In the genomic region with DNA sequence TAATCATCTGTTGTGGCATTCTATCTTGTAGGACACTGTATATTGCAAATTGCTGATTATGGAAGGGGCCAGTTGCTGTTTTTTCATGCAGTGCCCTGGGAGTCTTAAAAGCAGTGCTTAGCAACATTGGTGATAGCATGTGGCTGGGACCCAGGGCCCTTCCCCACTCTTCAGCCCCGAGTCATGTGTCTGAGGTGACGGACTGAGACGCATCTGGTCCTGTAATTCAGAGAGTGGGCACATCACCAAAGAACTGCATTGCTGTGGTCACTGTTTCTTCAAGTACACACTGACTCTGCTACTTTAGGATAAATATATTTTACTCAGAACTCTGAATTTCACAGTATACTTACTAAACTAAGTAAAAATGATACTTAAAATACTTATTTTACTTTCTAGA, we compare ENCODE assay signal across 24 cellular contexts.
DNase-seq lines count a peak whose midpoint lies in the region; ATAC-seq and TF ChIP-seq lines count a peak whose summit lies in the region.
"Had no signal": no experiment of that assay in that cellular context is flagged by ENCODE, and none has a peak within 500 bp of the region (broad histone marks: within the 10 kb centered on the region; RNA-seq: fewer than 3 reads in every experiment).

No MANE protein-coding gene starts in this region.

- H3K36me3 Mint-ChIP-seq in stimulated activated naive CD8-positive, alpha-beta T cell treated with anti-CD3 and anti-CD28 coated beads, Interleukin-15, Interleukin-2, amounts not matched to agents 100 ng/mL and 50 ng/mL, for 24 hours (ENCODE audit: low read depth) = peaks cover 95% of the 10 kb centered on the region
- peaks cover 12% of the 10 kb centered on the region for H3K36me3 Mint-ChIP-seq in T-helper 17 cell (ENCODE audit: low read depth)

- no peak overlapping the region for H3K4me3 Mint-ChIP-seq in stimulated activated naive CD8-positive, alpha-beta T cell treated with anti-CD3 and anti-CD28 coated beads, Interleukin-15, Interleukin-2, amounts not matched to agents 100 ng/mL and 50 ng/mL, for 24 hours
- H3K4me3 Mint-ChIP-seq in stimulated activated naive CD8-positive, alpha-beta T cell treated with anti-CD3 and anti-CD28 coated beads, Interleukin-15, amount 100 ng/mL, for 72 hours = no peak overlapping the region
- H3K4me3 Mint-ChIP-seq in T-helper 17 cell = no peak overlapping the region
- H3K4me3 Mint-ChIP-seq: activated T-helper 1 cell treated with anti-CD3 and anti-CD28 coated beads, Interleukin-12 subunit alpha, Interleukin-12 subunit beta, Interleukin-2, Interleukin-4 antibody, amounts not matched to agents 30 ng/mL and 10 ng/mL and 1 ng/mL, durations not matched to agents 14 hours and 24 hours and 36 hours; dendritic cell treated with granulocyte-macrophage colony-stimulating factor and Interleukin-4, amounts not matched to agents 40 ng/mL and 50 ng/mL, for 4 days; stimulated activated naive B cell treated with anti-CD40 and anti-IgM and Interleukin-4, amounts not matched to agents 10 μg/mL and 1 μg/mL and 100 μg/mL, for 72 hours; T-helper 2 cell treated with Interferon-gamma antibody and Interleukin-4, amounts not matched to agents 5 μg/mL and 100 μg/mL, for 36 hours had no signal

- H3K27ac ChIP-seq in fibroblast of lung (ENCODE audit: insufficient read depth, low read length) (no peak overlapping the region), thymus (ENCODE audit: low read depth) (peak overlapping the region; percentile 87)
- H3K27ac ChIP-seq: KMS-11, sigmoid colon, testis, vagina had no signal

- H4K20me1 ChIP-seq in fibroblast of lung (ENCODE audit: control insufficient read depth, extremely low read depth, insufficient read depth, low read length) = no peaks in the 10 kb centered on the region

- TF ChIP-seq CTCF in fibroblast of lung (conservative IDR thresholded peaks at IDR 0.05 in 1 of 2, IDR thresholded peaks at IDR 0.05 in 1 of 2; ENCODE audit: low read depth in 1 of 2, low read length in 2 of 2) = no peak

- peaks cover 2% of the 10 kb centered on the region for H3K4me1 ChIP-seq in fibroblast of lung (ENCODE audit: control insufficient read depth, extremely low read depth, insufficient read depth, low read length)
- peaks cover 39% of the 10 kb centered on the region for H3K4me1 ChIP-seq in thymus (ENCODE audit: control insufficient read depth, insufficient read depth, low read length)
- H3K4me1 ChIP-seq: HAP-1, testis, vagina had no signal

- peaks cover 48% of the 10 kb centered on the region for H3K4me1 Mint-ChIP-seq in stimulated activated naive CD8-positive, alpha-beta T cell treated with anti-CD3 and anti-CD28 coated beads, Interleukin-15, Interleukin-2, amounts not matched to agents 100 ng/mL and 50 ng/mL, for 24 hours (ENCODE audit: low read depth)
- peaks cover 60% of the 10 kb centered on the region for H3K4me1 Mint-ChIP-seq in stimulated activated naive CD8-positive, alpha-beta T cell treated with anti-CD3 and anti-CD28 coated beads, Interleukin-15, amount 100 ng/mL, for 72 hours
- H3K4me1 Mint-ChIP-seq in T-helper 17 cell = peaks cover 20% of the 10 kb centered on the region

- H3K9me3 ChIP-seq in T-helper 17 cell (ENCODE audit: control insufficient read depth, low read length, poor library complexity, severe bottlenecking) (no peaks in the 10 kb centered on the region), fibroblast of lung (ENCODE audit: control insufficient read depth, insufficient read depth, low read depth, low read length) (no peaks in the 10 kb centered on the region), thymus (ENCODE audit: control insufficient read depth) (peaks cover 4% of the 10 kb centered on the region)
- H3K9me3 ChIP-seq: HAP-1, testis had no signal

- H3K9me3 Mint-ChIP-seq in stimulated activated naive CD8-positive, alpha-beta T cell treated with anti-CD3 and anti-CD28 coated beads, Interleukin-15, Interleukin-2, amounts not matched to agents 100 ng/mL and 50 ng/mL, for 24 hours = peaks cover 28% of the 10 kb centered on the region
- peaks cover 35 to 36% of the 10 kb centered on the region in 2 donors for H3K9me3 Mint-ChIP-seq in stimulated activated naive CD8-positive, alpha-beta T cell treated with anti-CD3 and anti-CD28 coated beads, Interleukin-15, amount 100 ng/mL, for 72 hours

- ATAC-seq in stimulated activated naive CD8-positive, alpha-beta T cell treated with anti-CD3 and anti-CD28 coated beads, Interleukin-15, amount 100 ng/mL, for 72 hours = no peak
- no peak for ATAC-seq in T-helper 17 cell
- ATAC-seq in HG03280 (IDR thresholded peaks at IDR 0.05; ENCODE audit: unreplicated experiment) = no peak
- ATAC-seq: mucosa of descending colon; stimulated activated naive B cell treated with anti-CD40 and anti-IgM and Interleukin-4, amounts not matched to agents 10 μg/mL and 1 μg/mL and 100 μg/mL, for 72 hours had no signal

- no peak overlapping the region for H2AFZ ChIP-seq in fibroblast of lung (ENCODE audit: low read length)

- no peaks in the 10 kb centered on the region for H3K79me2 ChIP-seq in fibroblast of lung (ENCODE audit: control insufficient read depth, insufficient read depth, low read length)

- 97% methylated on average over 3 of the region's 3 CpGs for WGBS in thymus

- H3K27me3 ChIP-seq in fibroblast of lung (ENCODE audit: control insufficient read depth, insufficient read depth, low read length) (no peaks in the 10 kb centered on the region), thymus (ENCODE audit: control insufficient read depth, insufficient read depth) (no peaks in the 10 kb centered on the region)
- H3K27me3 ChIP-seq: sigmoid colon, testis, vagina had no signal

- H3K4me3 ChIP-seq in fibroblast of lung (replicated peaks in 1 of 4; ENCODE audit: control extremely low read depth in 1 of 4, insufficient read depth in 1 of 4, low read depth in 3 of 4, low read length in 4 of 4) (no peak overlapping the region), thymus (ENCODE audit: low read length) (no peak overlapping the region)
- H3K4me3 ChIP-seq: HAP-1, lung, mucosa of descending colon, sigmoid colon, testis, vagina had no signal

- no peak overlapping the region for H3K9ac ChIP-seq in fibroblast of lung (ENCODE audit: insufficient read depth, low read length)
- H3K9ac ChIP-seq: KMS-11 had no signal

- H3K27me3 Mint-ChIP-seq in stimulated activated naive CD8-positive, alpha-beta T cell treated with anti-CD3 and anti-CD28 coated beads, Interleukin-15, Interleukin-2, amounts not matched to agents 100 ng/mL and 50 ng/mL, for 24 hours = no peaks in the 10 kb centered on the region
- H3K27me3 Mint-ChIP-seq in stimulated activated naive CD8-positive, alpha-beta T cell treated with anti-CD3 and anti-CD28 coated beads, Interleukin-15, amount 100 ng/mL, for 72 hours = no peaks in the 10 kb centered on the region
- H3K27me3 Mint-ChIP-seq in T-helper 17 cell = no peaks in the 10 kb centered on the region
- H3K27me3 Mint-ChIP-seq: dendritic cell treated with granulocyte-macrophage colony-stimulating factor and Interleukin-4, amounts not matched to agents 40 ng/mL and 50 ng/mL, for 4 days; stimulated activated naive B cell treated with anti-CD40 and anti-IgM and Interleukin-4, amounts not matched to agents 10 μg/mL and 1 μg/mL and 100 μg/mL, for 72 hours had no signal

- H3K36me3 ChIP-seq in fibroblast of lung (ENCODE audit: control insufficient read depth, insufficient read depth, low read length) (peaks cover 7% of the 10 kb centered on the region), thymus (ENCODE audit: control insufficient read depth, insufficient read depth) (peaks cover 58% of the 10 kb centered on the region)

- H3K4me2 ChIP-seq in fibroblast of lung (ENCODE audit: extremely low read depth, insufficient read depth, low read length) = no peak overlapping the region
- H3K4me2 ChIP-seq: KMS-11 had no signal

- DNase-seq in stimulated activated naive CD8-positive, alpha-beta T cell treated with anti-CD3 and anti-CD28 coated beads, Interleukin-15, amount 100 ng/mL, for 72 hours = no peak
- DNase-seq in T-helper 17 cell = no peak
- DNase-seq in fibroblast of lung (ENCODE audit: low read depth in 2 of 2) = peak; percentile 24 to 71
- no peak for DNase-seq in hypothalamus (lab: John Stamatoyannopoulos, UW)
- DNase-seq in CD1c-positive myeloid dendritic cell (ENCODE audit: extremely low spot score) = no peak
- DNase-seq: activated CD4-positive, alpha-beta T cell treated with anti-CD3 and anti-CD28 coated beads, Interleukin-2, amount 50 U/mL, for 1 hour; activated naive CD4-positive, alpha-beta T cell treated with anti-CD3 and anti-CD28 coated beads, Interleukin-2, amount 50 U/mL, for 16 hours; C1 segment of cervical spinal cord; mucosa of descending colon; NCI-H1417 treated with DMSO at 0.1 percent for 48 hours; NCI-H82; sigmoid colon; stimulated activated naive B cell treated with anti-CD40 and anti-IgM and Interleukin-4, amounts not matched to agents 10 μg/mL and 1 μg/mL and 100 μg/mL, for 72 hours; testis had no signal

- peak overlapping the region; percentile 13 for H3K27ac Mint-ChIP-seq in stimulated activated naive CD8-positive, alpha-beta T cell treated with anti-CD3 and anti-CD28 coated beads, Interleukin-15, Interleukin-2, amounts not matched to agents 100 ng/mL and 50 ng/mL, for 24 hours
- H3K27ac Mint-ChIP-seq in stimulated activated naive CD8-positive, alpha-beta T cell treated with anti-CD3 and anti-CD28 coated beads, Interleukin-15, amount 100 ng/mL, for 72 hours = no peak overlapping the region
- H3K27ac Mint-ChIP-seq in T-helper 17 cell = peak overlapping the region; percentile 98
- H3K27ac Mint-ChIP-seq: activated T-helper 1 cell treated with anti-CD3 and anti-CD28 coated beads, Interleukin-12 subunit alpha, Interleukin-12 subunit beta, Interleukin-2, Interleukin-4 antibody, amounts not matched to agents 30 ng/mL and 10 ng/mL and 1 ng/mL, durations not matched to agents 14 hours and 24 hours and 36 hours; dendritic cell treated with granulocyte-macrophage colony-stimulating factor and Interleukin-4, amounts not matched to agents 40 ng/mL and 50 ng/mL, for 4 days; stimulated activated naive B cell treated with anti-CD40 and anti-IgM and Interleukin-4, amounts not matched to agents 10 μg/mL and 1 μg/mL and 100 μg/mL, for 72 hours had no signal

Comparison
In these comparisons a context has a peak if more than half of its experiments do, and no peak if none do; other contexts are left out.
1. H3K27ac Mint-ChIP-seq: peak in stimulated activated naive CD8-positive, alpha-beta T cell treated with anti-CD3 and anti-CD28 coated beads, Interleukin-15, Interleukin-2, amounts not matched to agents 100 ng/mL and 50 ng/mL, for 24 hours (single experiment) and T-helper 17 cell (single experiment); none in stimulated activated naive CD8-positive, alpha-beta T cell treated with anti-CD3 and anti-CD28 coated beads, Interleukin-15, amount 100 ng/mL, for 72 hours (0 of 2).
2. DNase-seq: peak in fibroblast of lung (2 of 2); none in stimulated activated naive CD8-positive, alpha-beta T cell treated with anti-CD3 and anti-CD28 coated beads, Interleukin-15, amount 100 ng/mL, for 72 hours (0 of 2), T-helper 17 cell (0 of 3), hypothalamus (0 of 51) and CD1c-positive myeloid dendritic cell (single experiment).